ENCODE assay signal across 8 cellular contexts in the genomic region with DNA sequence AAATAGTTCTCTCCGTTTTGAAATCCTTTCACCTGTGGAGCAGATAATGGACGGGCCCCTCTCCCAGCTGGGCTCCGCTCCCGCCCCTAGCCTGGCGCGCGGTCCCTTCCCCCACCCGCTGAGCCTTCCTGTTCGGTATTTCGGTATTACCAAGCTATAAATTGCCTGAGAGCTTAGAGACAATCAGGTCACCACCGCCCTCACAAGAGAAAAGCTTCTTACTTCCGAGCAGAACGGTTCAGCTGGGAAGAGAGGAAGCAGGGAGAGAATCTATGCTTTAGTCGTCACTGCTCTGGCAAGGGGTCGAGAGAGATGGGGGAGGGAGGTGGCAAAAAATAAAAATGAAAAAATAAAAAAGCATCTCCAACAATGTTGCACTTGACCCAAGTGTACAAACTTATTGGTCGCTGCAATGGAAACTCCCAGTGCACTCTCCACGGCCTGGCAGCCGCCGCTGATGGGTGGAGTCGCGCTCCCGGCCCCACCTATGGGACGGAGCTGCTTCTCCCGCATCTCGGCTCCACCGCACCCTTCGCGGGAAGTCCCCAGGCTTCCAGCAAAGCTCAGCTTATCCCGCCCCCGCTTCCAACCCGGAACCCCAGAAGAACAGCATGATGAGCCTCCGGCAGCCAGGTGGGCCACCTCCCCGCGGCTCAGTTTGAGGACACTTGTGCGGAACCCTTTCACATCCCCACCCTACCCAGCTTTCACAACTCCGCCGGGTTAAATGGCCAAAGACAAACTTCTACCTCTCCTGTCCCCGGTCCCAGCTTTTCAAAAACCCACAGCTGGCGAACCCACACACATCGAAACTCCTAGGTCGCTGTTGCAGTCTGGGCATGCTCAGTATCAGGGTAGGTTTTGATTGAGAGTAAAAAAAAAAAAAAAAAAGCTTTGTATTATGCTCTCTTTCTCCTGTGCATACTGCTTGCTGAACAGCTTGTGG. TPM values are rescaled to one million over a fixed set of nuclear protein-coding genes. Genes with fewer than 3 reads are reported as not detected.
DNase-seq lines count a peak whose midpoint lies in the region; ATAC-seq and TF ChIP-seq lines count a peak whose summit lies in the region.

No MANE protein-coding gene starts in this region.

- H3K4me1 Mint-ChIP-seq in activated B cell treated with CpG ODN at 0.5 μM for 24 hours = peaks cover 23% of the 10 kb centered on the region
- no peaks in the 10 kb centered on the region for H3K4me1 Mint-ChIP-seq in CD8-positive, alpha-beta T cell (ENCODE audit: low read depth)
- H3K4me1 Mint-ChIP-seq in CD4-positive, alpha-beta memory T cell = no peaks in the 10 kb centered on the region

- H3K27me3 ChIP-seq in H7 (ENCODE audit: control insufficient read depth, insufficient read depth, low read length) (no peaks in the 10 kb centered on the region; the same call in 1 of the 2 replicates), left ventricle myocardium inferior (ENCODE audit: low read depth) (peaks cover 66% of the 10 kb centered on the region)
- no peaks in the 10 kb centered on the region for H3K27me3 ChIP-seq in CD8-positive, alpha-beta T cell (ENCODE audit: insufficient read depth, low read length)
- H3K27me3 ChIP-seq in CD4-positive, alpha-beta memory T cell (ENCODE audit: insufficient read depth, low read length) = no peaks in the 10 kb centered on the region

- peak; percentile 46 for ATAC-seq in activated B cell treated with CpG ODN at 0.5 μM for 24 hours (ENCODE audit: low read depth)
- no peak for ATAC-seq in CD8-positive, alpha-beta T cell

- peaks cover 18% of the 10 kb centered on the region for H3K4me1 ChIP-seq in left ventricle myocardium inferior
- H3K4me1 ChIP-seq in CD8-positive, alpha-beta T cell (ENCODE audit: insufficient read depth, low read length) = no peaks in the 10 kb centered on the region
- no peaks in the 10 kb centered on the region for H3K4me1 ChIP-seq in CD4-positive, alpha-beta memory T cell (ENCODE audit: insufficient read depth, low read length)

- no peak overlapping the region for H3K27ac ChIP-seq in left ventricle myocardium inferior (replicated peaks)
- H3K27ac ChIP-seq in CD8-positive, alpha-beta T cell (ENCODE audit: low read depth, low read length) = no peak overlapping the region
- H3K27ac ChIP-seq in CD4-positive, alpha-beta memory T cell (ENCODE audit: low read depth, low read length) = no peak overlapping the region

- H3K9me3 Mint-ChIP-seq in activated B cell treated with CpG ODN at 0.5 μM for 24 hours = no peaks in the 10 kb centered on the region
- H3K9me3 Mint-ChIP-seq in CD8-positive, alpha-beta T cell = peaks cover 3% of the 10 kb centered on the region
- peaks cover 0 to 20% (median 12%) of the 10 kb centered on the region in 8 donors for H3K9me3 Mint-ChIP-seq in CD4-positive, alpha-beta memory T cell

- TF ChIP-seq CTCF in activated B cell treated with CpG ODN at 0.5 μM for 24 hours (IDR thresholded peaks at IDR 0.05) (no peak), left ventricle myocardium inferior (IDR thresholded peaks at IDR 0.05; ENCODE audit: borderline replicate concordance) (no peak)
- no peak for TF ChIP-seq CTCF in CD8-positive, alpha-beta T cell (IDR thresholded peaks at IDR 0.05)

- H3K36me3 ChIP-seq in H7 (replicated peaks; ENCODE audit: control insufficient read depth, insufficient read depth, low read length) = no peaks in the 10 kb centered on the region; the same call in 1 of the 2 replicates
- H3K36me3 ChIP-seq in left ventricle myocardium inferior = no peaks in the 10 kb centered on the region
- no peaks in the 10 kb centered on the region for H3K36me3 ChIP-seq in CD8-positive, alpha-beta T cell (ENCODE audit: insufficient read depth, low read length)
- H3K36me3 ChIP-seq in CD4-positive, alpha-beta memory T cell (ENCODE audit: insufficient read depth, low read length) = no peaks in the 10 kb centered on the region

- peaks cover 3% of the 10 kb centered on the region for H3K36me3 Mint-ChIP-seq in activated B cell treated with CpG ODN at 0.5 μM for 24 hours (ENCODE audit: low read depth)
- H3K36me3 Mint-ChIP-seq in CD8-positive, alpha-beta T cell = no peaks in the 10 kb centered on the region
- H3K36me3 Mint-ChIP-seq in CD4-positive, alpha-beta memory T cell = no peaks in the 10 kb centered on the region

- peak overlapping the region; percentile 76 for H3K27ac Mint-ChIP-seq in activated B cell treated with CpG ODN at 0.5 μM for 24 hours
- no peak overlapping the region for H3K27ac Mint-ChIP-seq in CD8-positive, alpha-beta T cell
- H3K27ac Mint-ChIP-seq in CD4-positive, alpha-beta memory T cell = peak overlapping the region in 1 of 7 donors; percentile 57

- no peaks in the 10 kb centered on the region for H3K9me3 ChIP-seq in left ventricle myocardium inferior (replicated peaks)
- H3K9me3 ChIP-seq in CD8-positive, alpha-beta T cell (ENCODE audit: low read length) = no peaks in the 10 kb centered on the region
- H3K9me3 ChIP-seq in CD4-positive, alpha-beta memory T cell (ENCODE audit: control insufficient read depth in 1 of 2, low read length in 2 of 2) = no peaks in the 10 kb centered on the region

- peak overlapping the region; percentile 90 for H3K4me3 ChIP-seq in H7 (ENCODE audit: insufficient read depth, low read depth, low read length)
- H3K4me3 ChIP-seq in left ventricle myocardium inferior = peak overlapping the region; percentile 59
- no peak overlapping the region for H3K4me3 ChIP-seq in CD8-positive, alpha-beta T cell (ENCODE audit: low read depth, low read length)
- H3K4me3 ChIP-seq in CD4-positive, alpha-beta memory T cell (ENCODE audit: low read length in 2 of 2) = no peak overlapping the region

- CTCF ChIA-PET in activated B cell treated with CpG ODN at 0.5 μM for 24 hours (lab: Charles Lee) = interaction anchor here (0.6 kb wide), 1 partner anchor 32 kb away, joined by 3 read pairs; no protein-coding TSS in a partner anchor
- CTCF ChIA-PET in CD8-positive, alpha-beta T cell (lab: Charles Lee) = no interaction called here
- CTCF ChIA-PET in CD4-positive, alpha-beta memory T cell (lab: Charles Lee; ENCODE audit: partially characterized antibody) = interaction anchor here (0.6 kb wide), 1 partner anchor 557 kb away, joined by 3 read pairs; no protein-coding TSS in a partner anchor

- DNase-seq in ELR (ENCODE audit: low read depth) (peak; percentile 80), H7 (peak; percentile 78), NCI-H128 (lab: John Stamatoyannopoulos, UW; ENCODE audit: unreplicated experiment) (peak; percentile 72), activated B cell treated with CpG ODN at 0.5 μM for 24 hours (peak; percentile 21), left ventricle myocardium inferior (peak; percentile 14), renal cortical epithelial cell (ENCODE audit: low read depth) (peak; percentile 45)
- no peak for DNase-seq in CD8-positive, alpha-beta T cell
- DNase-seq in CD4-positive, alpha-beta memory T cell = no peak

- POLR2A ChIA-PET in activated B cell treated with CpG ODN at 0.5 μM for 24 hours (lab: Charles Lee) = interaction anchor here (0.6 to 1.3 kb wide), 4 partner anchors 21 to 732 kb away, joined by 3 to 6 read pairs (median 6); no protein-coding TSS in a partner anchor
- POLR2A ChIA-PET in CD8-positive, alpha-beta T cell (lab: Charles Lee) = no interaction called here
- POLR2A ChIA-PET in CD4-positive, alpha-beta memory T cell (lab: Charles Lee; ENCODE audit: partially characterized antibody) = no interaction called here

- peaks cover 12% of the 10 kb centered on the region for H3K27me3 Mint-ChIP-seq in activated B cell treated with CpG ODN at 0.5 μM for 24 hours
- H3K27me3 Mint-ChIP-seq in CD8-positive, alpha-beta T cell (ENCODE audit: low read depth) = peaks cover 12% of the 10 kb centered on the region
- peaks cover 0 to 9% of the 10 kb centered on the region in 2 donors for H3K27me3 Mint-ChIP-seq in CD4-positive, alpha-beta memory T cell

- H3K4me3 Mint-ChIP-seq in activated B cell treated with CpG ODN at 0.5 μM for 24 hours = peak overlapping the region; percentile 86
- no peak overlapping the region for H3K4me3 Mint-ChIP-seq in CD8-positive, alpha-beta T cell
- H3K4me3 Mint-ChIP-seq in CD4-positive, alpha-beta memory T cell = peak overlapping the region in 1 of 8 donors; percentile 20

- intact Hi-C loops in activated B cell treated with CpG ODN at 0.5 μM for 24 hours (cut with micrococcal nuclease) (loop anchor here (1.0 kb wide), 1 partner anchor 25 kb away; no protein-coding TSS in a partner anchor), left ventricle myocardium inferior (cut with micrococcal nuclease) (no loop called here)
- intact Hi-C loops in CD8-positive, alpha-beta T cell (cut with DNase I, micrococcal nuclease) = no loop called here
- intact Hi-C loops in CD4-positive, alpha-beta memory T cell (cut with micrococcal nuclease) = no loop called here

RNA-seq across cellular contexts. Expression of a gene that starts 0.8 kb away (rescaled TPM):
- 11.7 and 16.9 TPM in 2 replicates for total RNA-seq in H7 (2014; rRNA removed; shearing (Covaris generic))
- 0.39 and 0.49 TPM in 2 replicates for total RNA-seq in activated B cell treated with CpG ODN at 0.5 μM for 24 hours
- 0.30 TPM for total RNA-seq in left ventricle myocardium inferior
- 1.0 and 1.1 TPM in 2 replicates for total RNA-seq in renal cortical epithelial cell
- not detected for total RNA-seq in CD8-positive, alpha-beta T cell
- not detected for total RNA-seq in CD4-positive, alpha-beta memory T cell
- not detected for polyA plus RNA-seq in CD4-positive, alpha-beta memory T cell

Comparison
In these comparisons a context has a peak if more than half of its experiments do, and no peak if none do; other contexts are left out.
1. DNase-seq: peak in ELR (single experiment), H7 (single experiment), NCI-H128 (single experiment), activated B cell treated with CpG ODN at 0.5 μM for 24 hours (single experiment), left ventricle myocardium inferior (single experiment) and renal cortical epithelial cell (single experiment); none in CD8-positive, alpha-beta T cell (0 of 7) and CD4-positive, alpha-beta memory T cell (0 of 5).
2. H3K4me3 ChIP-seq: peak in H7 (single experiment) and left ventricle myocardium inferior (single experiment); none in CD8-positive, alpha-beta T cell (single experiment) and CD4-positive, alpha-beta memory T cell (0 of 2).